In the genomic region with DNA sequence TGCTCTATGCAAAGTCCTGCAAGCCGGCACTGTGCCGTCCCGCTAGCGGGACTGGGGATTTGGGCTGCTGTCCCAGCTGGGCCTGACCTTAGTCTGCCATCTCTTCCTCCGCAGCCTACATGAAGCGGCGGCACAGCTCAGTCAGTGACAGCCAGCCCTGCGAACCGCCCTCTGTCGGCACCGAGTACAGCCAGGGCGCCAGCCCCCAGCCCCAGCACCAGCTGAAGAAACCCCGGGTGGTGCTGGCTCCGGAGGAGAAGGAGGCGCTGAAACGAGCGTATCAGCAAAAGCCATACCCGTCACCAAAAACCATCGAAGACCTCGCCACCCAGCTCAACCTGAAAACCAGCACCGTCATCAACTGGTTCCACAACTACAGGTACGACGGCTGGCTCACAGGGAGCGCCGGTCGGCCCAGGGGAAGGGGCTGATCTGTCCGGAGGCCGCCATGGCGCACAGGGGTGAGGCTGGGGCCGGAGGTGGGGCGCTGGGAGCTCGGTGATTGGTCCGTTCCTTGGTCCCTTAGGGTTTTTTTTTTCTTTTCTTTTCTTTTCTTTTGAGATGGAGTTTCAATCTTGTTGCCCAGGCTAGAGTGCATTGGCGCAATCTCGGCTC, we compare ENCODE assay signal across 23 cellular contexts.
"Had no signal": no experiment of that assay in that cellular context is flagged by ENCODE, and none has a peak within 500 bp of the region (broad histone marks: within the 10 kb centered on the region; RNA-seq: fewer than 3 reads in every experiment).

No MANE protein-coding gene starts in this region.

- H3K4me3 ChIP-seq: SJSA1, SK-N-MC had no signal

- DNase-seq: KBM-7, MV-4-11, NCI-H1048, NCI-H1105 treated with DMSO at 0.1 percent for 48 hours, NCI-H1417 treated with DMSO at 0.1 percent for 48 hours, NCI-H146, NCI-H1694 treated with DMSO at 0.1 percent for 48 hours, NCI-H1930, NCI-H2081, NCI-H2107, NCI-H2227 treated with DMSO at 0.1 percent for 48 hours, NCI-H524, NCI-H526 treated with DMSO at 0.1 percent for 48 hours, NCI-H748 treated with DMSO at 0.1 percent for 48 hours, PC-3, SIG-M5 had no signal

- FAIRE-seq: HTR-8/SVneo had no signal

- H3K9me3 Mint-ChIP-seq: IgD-negative memory B cell had no signal

- H3K27me3 ChIP-seq: SJSA1 had no signal

- H3K4me3 Mint-ChIP-seq: IgD-negative memory B cell had no signal

- ATAC-seq: Panc1, PC-3, Right ventricle myocardium inferior had no signal

- H3K9me3 ChIP-seq: SJSA1 had no signal

- H3K27me3 Mint-ChIP-seq: IgD-negative memory B cell had no signal

- H3K4me1 ChIP-seq: SJSA1 had no signal

- H3K27ac ChIP-seq: HL-60, SJSA1, SK-N-MC had no signal
